In genomic region chr10:33228426-33228825, GRCh38 we compare ENCODE assay signal across 28 cellular contexts.
"Had no signal": no experiment of that assay in that cellular context is flagged by ENCODE, and none has a peak within 500 bp of the region (broad histone marks: within the 10 kb centered on the region; RNA-seq: fewer than 3 reads in every experiment).

No MANE protein-coding gene starts in this region.

- H3K4me3 Mint-ChIP-seq: central memory CD8-positive, alpha-beta T cell; dendritic cell treated with granulocyte-macrophage colony-stimulating factor and Interleukin-4, amounts not matched to agents 40 ng/mL and 50 ng/mL, for 4 days; endodermal cell; immature natural killer cell; natural killer cell; stimulated activated naive CD8-positive, alpha-beta T cell treated with anti-CD3 and anti-CD28 coated beads, Interleukin-15, amount 100 ng/mL, for 72 hours had no signal

- ATAC-seq: left colon; left ventricle myocardium superior; natural killer cell; psoas muscle; right lobe of liver; stimulated activated naive CD8-positive, alpha-beta T cell treated with anti-CD3 and anti-CD28 coated beads, Interleukin-15, amount 100 ng/mL, for 72 hours had no signal

- H3K9me3 ChIP-seq: colonic mucosa, esophagus muscularis mucosa, lower lobe of right lung, neutrophil, psoas muscle, right lobe of liver, suprapubic skin, vagina had no signal

- H3K36me3 Mint-ChIP-seq: immature natural killer cell, natural killer cell had no signal

- DNase-seq: colonic mucosa; effector CD8-positive, alpha-beta T cell; endodermal cell; head of caudate nucleus; hypothalamus; immature natural killer cell; islet precursor cell; kidney glomerular epithelial cell; left colon; left ventricle myocardium superior; lower lobe of right lung; natural killer cell; psoas muscle; right lobe of liver; small intestine; stimulated activated CD4-positive, alpha-beta T cell treated with anti-CD3 and anti-CD28 coated beads, Interleukin-12 subunit alpha, Interleukin-12 subunit beta, amount 100 ng/mL, for 4 hours; stimulated activated CD4-positive, alpha-beta T cell treated with anti-CD3 and anti-CD28 coated beads, Interleukin-1b, Interleukin-23, amount 100 ng/mL, for 48 hours; stimulated activated CD4-positive, alpha-beta T cell treated with anti-CD3 and anti-CD28 coated beads, Interleukin-4, amount 100 ng/mL, for 1 hour; stimulated activated CD8-positive, alpha-beta memory T cell treated with anti-CD3 and anti-CD28 coated beads, Interleukin-4, amount 100 ng/mL, for 48 hours; stimulated activated naive CD4-positive, alpha-beta T cell; stimulated activated naive CD8-positive, alpha-beta T cell treated with anti-CD3 and anti-CD28 coated beads, Interleukin-15, amount 100 ng/mL, for 72 hours; trophoblast cell had no signal

- H3K4me1 ChIP-seq: colonic mucosa, right lobe of liver, suprapubic skin had no signal

- H3K4me1 Mint-ChIP-seq: central memory CD8-positive, alpha-beta T cell; immature natural killer cell; natural killer cell; stimulated activated naive CD8-positive, alpha-beta T cell treated with anti-CD3 and anti-CD28 coated beads, Interleukin-15, amount 100 ng/mL, for 72 hours had no signal

- H3K27ac ChIP-seq: colonic mucosa, esophagus muscularis mucosa, neutrophil, right lobe of liver, suprapubic skin, vagina had no signal

- H3K4me3 ChIP-seq: colonic mucosa, esophagus muscularis mucosa, lower lobe of right lung, psoas muscle, right lobe of liver, suprapubic skin, vagina had no signal

- H3K27ac Mint-ChIP-seq: dendritic cell treated with granulocyte-macrophage colony-stimulating factor and Interleukin-4, amounts not matched to agents 40 ng/mL and 50 ng/mL, for 4 days; endodermal cell; immature natural killer cell; natural killer cell; stimulated activated naive CD8-positive, alpha-beta T cell treated with anti-CD3 and anti-CD28 coated beads, Interleukin-15, amount 100 ng/mL, for 72 hours had no signal

- H3K36me3 ChIP-seq: colonic mucosa, neutrophil, vagina had no signal

- H3K9me3 Mint-ChIP-seq: central memory CD8-positive, alpha-beta T cell; endodermal cell; immature natural killer cell; natural killer cell; stimulated activated naive CD8-positive, alpha-beta T cell treated with anti-CD3 and anti-CD28 coated beads, Interleukin-15, amount 100 ng/mL, for 72 hours had no signal

- H3K27me3 ChIP-seq: colonic mucosa, esophagus muscularis mucosa, neutrophil, right lobe of liver, suprapubic skin, vagina had no signal
